8 cellular contexts compared by ENCODE assay signal in the genomic region with DNA sequence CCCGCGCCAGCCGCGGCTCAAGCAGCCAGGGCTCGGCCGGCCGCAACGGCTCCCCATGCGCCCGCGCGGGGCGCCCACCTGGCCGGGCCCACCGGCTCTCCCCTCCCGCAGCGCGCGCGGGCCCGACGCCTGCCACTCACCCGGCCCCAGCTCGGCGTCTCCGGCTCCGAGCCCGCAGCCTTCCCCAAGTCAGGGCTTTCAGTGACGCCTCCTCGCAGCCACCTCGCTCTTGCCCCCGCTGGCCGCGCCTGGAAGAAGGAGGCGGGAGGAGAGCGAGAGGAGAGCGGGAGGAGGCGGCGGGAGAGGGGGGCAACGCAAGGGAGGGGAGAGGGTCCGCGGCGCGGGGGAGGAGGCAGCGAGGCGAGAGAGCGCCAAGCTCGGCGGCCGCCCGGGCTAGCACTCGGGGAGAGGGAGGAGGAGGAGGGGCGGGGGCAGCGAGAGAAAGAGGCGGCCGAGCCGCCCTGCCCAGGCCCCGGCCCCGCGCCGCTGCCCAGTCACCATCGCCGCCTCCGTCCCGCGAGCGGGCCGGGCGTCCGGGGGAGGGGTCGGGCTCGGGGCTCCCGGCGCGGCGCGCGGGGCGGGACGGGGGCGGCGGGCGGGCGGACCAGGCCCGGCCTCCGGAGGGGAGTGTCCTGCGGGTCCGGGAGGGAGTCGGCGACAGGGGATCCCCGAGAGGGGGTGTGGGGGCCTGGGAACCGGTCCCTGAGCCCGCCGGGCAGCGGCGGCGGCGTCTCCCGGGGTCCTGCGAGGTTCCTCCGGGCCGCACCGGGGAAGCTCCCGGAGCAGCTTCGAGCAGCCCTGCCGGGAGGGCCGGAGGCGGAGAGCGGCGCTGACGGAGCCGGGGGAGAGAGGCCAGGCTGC. TPM values are rescaled to one million over a fixed set of nuclear protein-coding genes. Genes with fewer than 3 reads are reported as not detected.
DNase-seq lines count a peak whose midpoint lies in the region; ATAC-seq, FAIRE-seq and TF ChIP-seq lines count a peak whose summit lies in the region.

A gene with protein sequence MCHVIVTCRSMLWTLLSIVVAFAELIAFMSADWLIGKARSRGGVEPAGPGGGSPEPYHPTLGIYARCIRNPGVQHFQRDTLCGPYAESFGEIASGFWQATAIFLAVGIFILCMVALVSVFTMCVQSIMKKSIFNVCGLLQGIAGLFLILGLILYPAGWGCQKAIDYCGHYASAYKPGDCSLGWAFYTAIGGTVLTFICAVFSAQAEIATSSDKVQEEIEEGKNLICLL (minus strand): TSS at position 414 of the 861 bp plus-strand sequence. CDS start 138,559 bp downstream, outside the sequence.

- no peak within 1 kb of the TSS for H3K27ac Mint-ChIP-seq in CD8-positive, alpha-beta T cell

- no peak for ATAC-seq in CD8-positive, alpha-beta T cell
- peak; percentile 44 for ATAC-seq in HG03342 (IDR thresholded peaks at IDR 0.05; ENCODE audit: unreplicated experiment)
- ATAC-seq in K562 = peak; percentile 82
- peak; percentile 73 to 87 (median 78) for ATAC-seq in psoas muscle
- no peak for ATAC-seq in HG03378 (IDR thresholded peaks at IDR 0.05; ENCODE audit: unreplicated experiment)

- no peaks in the 10 kb centered on the region for H3K9me3 Mint-ChIP-seq in CD8-positive, alpha-beta T cell

- BruUV-seq in K562 (replicated peaks; lab: Mats Ljungman, UMichigan) = no TSS peak

- H3K79me2 ChIP-seq in K562 (ENCODE audit: control insufficient read depth, insufficient read depth, low read length) = no peaks in the 10 kb centered on the region
- peaks cover 36% of the 10 kb centered on the region for H3K79me2 ChIP-seq in hepatocyte

- TF ChIP-seq POLR2A in K562 (conservative IDR thresholded peaks at IDR 0.05) = no peak

- H4K20me1 ChIP-seq in K562 (replicated peaks; ENCODE audit: control insufficient read depth, insufficient read depth, low read length) (no peaks in the 10 kb centered on the region), hepatocyte (ENCODE audit: insufficient read depth, poor library complexity, severe bottlenecking) (no peaks in the 10 kb centered on the region)

- TF ChIP-seq RAD21 in K562 (CRISPR knock-in tag; conservative IDR thresholded peaks at IDR 0.05 in 1 of 2, IDR thresholded peaks at IDR 0.05 in 1 of 2) = no peak

- H3K4me1 ChIP-seq in CD8-positive, alpha-beta T cell (ENCODE audit: insufficient read depth, low read length) = peaks cover 15% of the 10 kb centered on the region
- H3K4me1 ChIP-seq in K562 (replicated peaks in 1 of 2; ENCODE audit: control insufficient read depth in 2 of 2, insufficient read depth in 2 of 2, low read length in 2 of 2) (peaks cover 14 to 19% of the 10 kb centered on the region in 2 experiments; a peak in 4 of 5 replicates), hepatocyte (ENCODE audit: insufficient read depth) (peaks cover 25% of the 10 kb centered on the region), psoas muscle (peaks cover 5% of the 10 kb centered on the region)

- peak in 3 of 7 experiments; percentile 6 to 50 (median 17) for DNase-seq in CD8-positive, alpha-beta T cell
- DNase-seq in GM19238 (ENCODE audit: insufficient read length, low spot score) = peak; percentile 75
- DNase-seq in RCC 7860 (ENCODE audit: low spot score) = peak; percentile 37
- peak; percentile 56 to 90 (median 78) for DNase-seq in K562 (ENCODE audit: extremely low read depth in 1 of 4, low spot score in 3 of 4)
- DNase-seq in hepatocyte (ENCODE audit: low spot score) = peak; percentile 89
- peak; percentile 78 to 88 for DNase-seq in psoas muscle

- POLR2A ChIA-PET in CD8-positive, alpha-beta T cell (lab: Charles Lee) = no interaction called here
- POLR2A ChIA-PET in K562 (lab: Yijun Ruan, JAX) = interaction anchor here (0.5 to 1.4 kb wide), 7 partner anchors 10 to 354 kb away, joined by 3 to 4 read pairs (median 3); partner anchors contain the start of gene AP3B1

- H3K27me3 Mint-ChIP-seq in CD8-positive, alpha-beta T cell (ENCODE audit: low read depth) = peaks cover 52% of the 10 kb centered on the region

- TF ChIP-seq CTCF in CD8-positive, alpha-beta T cell (IDR thresholded peaks at IDR 0.05) = no peak
- no peak; a peak in 1 of 6 replicates for TF ChIP-seq CTCF in K562 (IDR thresholded peaks at IDR 0.05 in 2 of 3, conservative IDR thresholded peaks at IDR 0.05 in 1 of 3; ENCODE audit: insufficient read depth in 2 of 3, low read depth in 1 of 3, low read length in 3 of 3)
- no peak for TF ChIP-seq CTCF in hepatocyte (IDR thresholded peaks at IDR 0.05; ENCODE audit: poor library complexity)
- TF ChIP-seq CTCF in psoas muscle (IDR thresholded peaks at IDR 0.05) = no peak

- no peaks in the 10 kb centered on the region for H3K9me3 ChIP-seq in CD8-positive, alpha-beta T cell (ENCODE audit: low read length)
- H3K9me3 ChIP-seq in K562 (replicated peaks; ENCODE audit: control insufficient read depth, insufficient read depth, low read depth, low read length) (no peaks in the 10 kb centered on the region), hepatocyte (ENCODE audit: low read depth) (no peaks in the 10 kb centered on the region), psoas muscle (no peaks in the 10 kb centered on the region)

- intact Hi-C loops in CD8-positive, alpha-beta T cell (cut with DNase I, micrococcal nuclease) = no loop called here
- intact Hi-C loops in K562 (cut with micrococcal nuclease) (no loop called here), psoas muscle (cut with DNase I) (loop anchor here in 1 of 2 donors (5.0 kb wide), 2 partner anchors 111 to 181 kb away; no protein-coding TSS in a partner anchor)

- 29% methylated on average over 16 of the region's 112 CpGs for WGBS in K562 (ENCODE audit: insufficient coverage, low coverage, missing lambda C conversion rate)
- WGBS in hepatocyte (ENCODE audit: low lambda C conversion rate, missing lambda C conversion rate) = 1% methylated on average over 22 of the region's 112 CpGs
- WGBS in psoas muscle, 3 donors = 0 to 1% (median 1%) methylated on average over 48 to 111 of the region's 112 CpGs

- FAIRE-seq in RCC 7860 (lab: Jason Lieb, UNC) (no peak), K562 (lab: Jason Lieb, UNC) (no peak)

- H3K36me3 ChIP-seq in CD8-positive, alpha-beta T cell (ENCODE audit: insufficient read depth, low read length) = no peaks in the 10 kb centered on the region
- H3K36me3 ChIP-seq in K562 (ENCODE audit: control insufficient read depth, insufficient read depth, low read length) (no peaks in the 10 kb centered on the region), hepatocyte (replicated peaks; ENCODE audit: insufficient read depth, low read depth) (no peaks in the 10 kb centered on the region), psoas muscle (ENCODE audit: insufficient read depth in 1 of 2, low read depth in 1 of 2) (no peaks in the 10 kb centered on the region)

- in situ Hi-C loops in K562 (cut with MboI) = no loop called here

- TF ChIP-seq EP300 in K562 (IDR thresholded peaks at IDR 0.05; ENCODE audit: low read length) = no peak

- peak within 1 kb of the TSS; percentile 77 for H3K4me3 Mint-ChIP-seq in CD8-positive, alpha-beta T cell

- peak within 1 kb of the TSS; percentile 66 to 92; a peak in 3 of 4 replicates for H3K9ac ChIP-seq in K562 (ENCODE audit: insufficient read depth in 1 of 2, low read depth in 2 of 2, low read length in 2 of 2)

- H2AFZ ChIP-seq in K562 (ENCODE audit: low read depth, low read length) (peak within 1 kb of the TSS; percentile 95), hepatocyte (peak within 1 kb of the TSS; percentile 67)

- no peaks in the 10 kb centered on the region for H3K9me1 ChIP-seq in K562 (ENCODE audit: control insufficient read depth, insufficient read depth, low read length)

- H3K36me3 Mint-ChIP-seq in CD8-positive, alpha-beta T cell = no peaks in the 10 kb centered on the region

- no peaks in the 10 kb centered on the region for H3K9me2 ChIP-seq in hepatocyte (replicated peaks; ENCODE audit: insufficient read depth)

- H3K27me3 ChIP-seq in CD8-positive, alpha-beta T cell (ENCODE audit: insufficient read depth, low read length) = peaks cover 14% of the 10 kb centered on the region
- H3K27me3 ChIP-seq in K562 (ENCODE audit: control insufficient read depth in 2 of 2, insufficient read depth in 2 of 2, low read length in 2 of 2) (no peaks in the 10 kb centered on the region; a peak in 1 of 5 replicates), hepatocyte (no peaks in the 10 kb centered on the region), psoas muscle (ENCODE audit: insufficient read depth in 3 of 3, low read length in 2 of 3) (no peaks in the 10 kb centered on the region)

- CTCF ChIA-PET in CD8-positive, alpha-beta T cell (lab: Charles Lee) = no interaction called here
- CTCF ChIA-PET in K562 (lab: Yijun Ruan, JAX; ENCODE audit: low intra/inter-chr PET ratio) = no interaction called here

- H3K4me2 ChIP-seq in K562 (ENCODE audit: insufficient read depth, low read length) (peak within 1 kb of the TSS; percentile 76), hepatocyte (peak within 1 kb of the TSS; percentile 85)

- H3K27ac ChIP-seq in CD8-positive, alpha-beta T cell (ENCODE audit: low read depth, low read length) = no peak within 1 kb of the TSS
- H3K27ac ChIP-seq in K562 (ENCODE audit: extremely low read depth, low read depth, low read length) (peak within 1 kb of the TSS; percentile 36; the same call in 1 of the 3 replicates), hepatocyte (peak within 1 kb of the TSS; percentile 99), psoas muscle (peak within 1 kb of the TSS; percentile 84)

- H3K4me3 ChIP-seq in CD8-positive, alpha-beta T cell (ENCODE audit: low read depth, low read length) = peak within 1 kb of the TSS; percentile 35
- H3K4me3 ChIP-seq in K562 (peak within 1 kb of the TSS; percentile 66), hepatocyte (peak within 1 kb of the TSS; percentile 68), psoas muscle (peak within 1 kb of the TSS; percentile 67)

- H3K4me1 Mint-ChIP-seq in CD8-positive, alpha-beta T cell (ENCODE audit: low read depth) = peaks cover 16% of the 10 kb centered on the region

RNA-seq across cellular contexts. Expression of the gene that starts here (rescaled TPM):
- total RNA-seq in CD8-positive, alpha-beta T cell = under 1 TPM; 0.57 to 0.94 TPM
- 9.1 and 15.2 TPM in 2 replicates for total RNA-seq in K562 (2011; cell fraction: chromatin; rRNA removed; ENCODE audit: low replicate concordance)
- 7.2 and 7.5 TPM in 2 replicates for total RNA-seq in K562 (2011; cell fraction: nucleolus; rRNA removed)
- total RNA-seq in K562 (2011; cell fraction: nucleoplasm; rRNA removed) = 8.7 and 12.7 TPM in 2 replicates
- total RNA-seq in K562 (2014; rRNA removed) (4.1 and 5.2 TPM in 2 replicates), K562 (2014; rRNA removed; fragmentation: Illumina TruSeq; extraction: Trizol) (6.4 and 6.6 TPM in 2 replicates), K562 (2015; rRNA removed; fragmentation: Illumina TruSeq; extraction: Trizol) (5.1 and 5.2 TPM in 2 replicates), K562 (2021) (6.6 TPM in 2 replicates), hepatocyte (38.0 and 39.9 TPM in 2 replicates), psoas muscle (1 to 10 TPM; 3.6 to 6.4 (median 4.8) TPM)
- polyA plus RNA-seq in K562 (2011; rRNA removed) (1.9 and 4.6 TPM in 2 replicates), K562 (2014; fragmentation: Illumina TruSeq; extraction: Trizol) (4.8 and 5.6 TPM in 2 replicates), K562 (2014; fragmentation: Nextera tagmentation; extraction: Ambion mirVana) (1 to 10 TPM; 1.0 to 1.6 TPM), K562 (2014; rRNA removed) (3.7 TPM in 2 replicates), hepatocyte (10.2 and 15.6 TPM in 2 replicates), psoas muscle (1 to 10 TPM; 1.1 to 2.5 (median 2.3) TPM)
- 1.6 and 3.6 TPM in 2 replicates for polyA plus RNA-seq in K562 (2011; cell fraction: cytosol; rRNA removed)
- 1.8 and 5.6 TPM in 2 replicates for polyA plus RNA-seq in K562 (2011; cell fraction: nucleus; rRNA removed)
- polyA plus RNA-seq in K562 (2012) = 3.7 and 6.0 TPM in 2 replicates
- polyA minus RNA-seq in K562 (2011; rRNA and poly(A)+ RNA removed) = 6.7 and 11.2 TPM in 2 replicates
- 5.9 and 9.2 TPM in 2 replicates for polyA minus RNA-seq in K562 (2011; cell fraction: cytosol; rRNA and poly(A)+ RNA removed)
- 6.6 and 7.4 TPM in 2 replicates for polyA minus RNA-seq in K562 (2011; cell fraction: nucleus; rRNA and poly(A)+ RNA removed)

Comparison
In these comparisons a context has a peak if more than half of its experiments do, and no peak if none do; other contexts are left out.
1. ATAC-seq: peak in HG03342 (single experiment), K562 (single experiment) and psoas muscle (4 of 4); none in CD8-positive, alpha-beta T cell (single experiment) and HG03378 (single experiment).
2. Peak in every context shown above with its lines, with median percentiles within 50 percentile points of each other: H3K4me3 ChIP-seq.